Comparison of ENCODE assay signal across 8 cellular contexts in genomic region chr19:5803752-5804515, GRCh38. TPM values are rescaled to one million over a fixed set of nuclear protein-coding genes. Genes with fewer than 3 reads are reported as not detected.
DNase-seq lines count a peak whose midpoint lies in the region; ATAC-seq, FAIRE-seq and TF ChIP-seq lines count a peak whose summit lies in the region.

No MANE protein-coding gene starts in this region.

- no peaks in the 10 kb centered on the region for H4K20me1 ChIP-seq in mammary epithelial cell (ENCODE audit: insufficient read depth, low read length)

- H3K27me3 ChIP-seq in mammary epithelial cell (ENCODE audit: insufficient read depth, low read length): peaks cover 6% of the 10 kb centered on the region

- WGBS in mammary epithelial cell (ENCODE audit: low coverage, missing lambda C conversion rate): 0% methylated on average over 27 of the region's 54 CpGs

- H3K79me2 ChIP-seq in mammary epithelial cell (ENCODE audit: insufficient read depth, low read length): no peaks in the 10 kb centered on the region

- TF ChIP-seq CTCF in GM12874 (IDR thresholded peaks at IDR 0.05; ENCODE audit: insufficient read depth, low read depth, low read length) (peak; percentile 98), WI38 (IDR thresholded peaks at IDR 0.05; ENCODE audit: low read depth, low read length) (peak; percentile 99), mammary epithelial cell (conservative IDR thresholded peaks at IDR 0.05 in 1 of 2, IDR thresholded peaks at IDR 0.05 in 1 of 2; ENCODE audit: extremely low read depth in 1 of 2, insufficient read depth in 1 of 2, low read depth in 1 of 2, low read length in 2 of 2) (peak; percentile 65 to 95), kidney (IDR thresholded peaks at IDR 0.05; ENCODE audit: borderline replicate concordance, extremely low read depth, insufficient read depth) (peak; percentile 95)

- H3K4me3 ChIP-seq in WI38 (ENCODE audit: low read depth, low read length): peak overlapping the region; percentile 40
- H3K4me3 ChIP-seq in mammary epithelial cell (replicated peaks in 1 of 3; ENCODE audit: insufficient read depth in 1 of 3, low read depth in 2 of 3, low read length in 3 of 3): peak overlapping the region; percentile 8 to 37 (median 21)
- H3K4me3 ChIP-seq in kidney (ENCODE audit: low read length in 2 of 2): no peak overlapping the region

- peak overlapping the region; percentile 83 for H2AFZ ChIP-seq in mammary epithelial cell (ENCODE audit: low read depth, low read length)

- no peaks in the 10 kb centered on the region for H3K9me3 ChIP-seq in mammary epithelial cell (replicated peaks; ENCODE audit: insufficient read depth, low read length)
- H3K9me3 ChIP-seq in kidney (ENCODE audit: control insufficient read depth in 1 of 2, low read length in 2 of 2): no peaks in the 10 kb centered on the region

- dilution Hi-C loops in mammary epithelial cell (cut with HindIII; ENCODE audit: low sequenced_read_pairs): loop anchor here (10.0 kb wide), 2 partner anchors 161 to 199 kb away; no protein-coding TSS in a partner anchor

- peaks cover 6% of the 10 kb centered on the region for H3K4me1 ChIP-seq in mammary epithelial cell (ENCODE audit: insufficient read depth, low read length)
- H3K4me1 ChIP-seq in kidney (ENCODE audit: control insufficient read depth in 1 of 2, insufficient read depth in 1 of 2, low read depth in 1 of 2, low read length in 2 of 2): peaks cover 0 to 10% of the 10 kb centered on the region in 2 donors

- CTCF ChIA-PET in mammary epithelial cell (lab: Charles Lee; ENCODE audit: low non-redundant PET): interaction anchor here (0.6 to 1.1 kb wide), 8 partner anchors 26 to 322 kb away, joined by 3 to 27 read pairs (median 4); partner anchors contain the start of genes CATSPERD and LONP1

- no TSS peak for BruUV-seq in mammary epithelial cell (replicated peaks; lab: Mats Ljungman, UMichigan)

- H3K36me3 ChIP-seq in mammary epithelial cell (ENCODE audit: insufficient read depth, low read length): no peaks in the 10 kb centered on the region
- no peaks in the 10 kb centered on the region for H3K36me3 ChIP-seq in kidney (ENCODE audit: control insufficient read depth in 1 of 2, insufficient read depth in 2 of 2, low read length in 2 of 2)

- no peak overlapping the region for H3K9ac ChIP-seq in mammary epithelial cell (ENCODE audit: insufficient read depth, low read length)
- H3K9ac ChIP-seq in kidney (ENCODE audit: low read length in 2 of 2): no peak overlapping the region

- H3K27ac ChIP-seq in mammary epithelial cell (ENCODE audit: insufficient read depth, low read depth, low read length) (no peak overlapping the region), kidney (ENCODE audit: low read depth in 2 of 2, low read length in 2 of 2) (no peak overlapping the region)

- FAIRE-seq in kidney (lab: Jason Lieb, UNC): no peak

- in situ Hi-C loops in mammary epithelial cell (cut with MboI; ENCODE audit: low sequenced_read_pairs in 2 of 2): loop anchor here in 1 of 2 donors (10.0 kb wide), 1 partner anchor 101 kb away; the partner anchor contains the start of genes NDUFA11 and VMAC

- intact Hi-C loops in mammary epithelial cell (cut with micrococcal nuclease) (loop anchor here (1.0 to 10.0 kb wide), 4 partner anchors 10 to 321 kb away; no protein-coding TSS in a partner anchor), kidney (cut with DNase I) (loop anchor here (10.0 kb wide), 1 partner anchor 91 kb away; no protein-coding TSS in a partner anchor)

- ATAC-seq in HG03108 (IDR thresholded peaks at IDR 0.05; ENCODE audit: unreplicated experiment): peak; percentile 73
- no peak for ATAC-seq in HG03159 (IDR thresholded peaks at IDR 0.05; ENCODE audit: unreplicated experiment)

- H3K4me2 ChIP-seq in mammary epithelial cell (ENCODE audit: insufficient read depth, low read depth, low read length): peak overlapping the region; percentile 95

- DNase-seq in NCI-H2227 treated with DMSO at 0.1 percent for 48 hours (lab: John Stamatoyannopoulos, UW) (peak; percentile 85), mammary epithelial cell (peak; percentile 79), kidney (peak; percentile 95)
- DNase-seq in stimulated activated CD4-positive, alpha-beta T cell treated with anti-CD3 and anti-CD28 coated beads, Interleukin-1b, Interleukin-23, amount 100 ng/mL, for 48 hours: peak; percentile 95

RNA-seq across cellular contexts. Expression of gene NRTN, which starts 0.9 kb away (rescaled TPM):
- total RNA-seq in mammary epithelial cell: under 1 TPM in 1 of 2 donors, not detected in 1; 0.17 TPM
- not detected for polyA plus RNA-seq in mammary epithelial cell
- not detected for polyA minus RNA-seq in mammary epithelial cell
- total RNA-seq in kidney: 3.5 TPM
- 5.8 TPM for polyA plus RNA-seq in kidney (ENCODE audit: insufficient read depth, low read depth, low replicate concordance)

RNA-seq across cellular contexts. Expression of gene DUS3L, which starts 13.0 kb away (rescaled TPM):
- total RNA-seq in mammary epithelial cell (10 to 100 TPM; 25.5 to 47.0 TPM), kidney (37.6 TPM)
- polyA plus RNA-seq in mammary epithelial cell (22.2 TPM), kidney (ENCODE audit: insufficient read depth, low read depth, low replicate concordance) (18.1 TPM)
- polyA minus RNA-seq in mammary epithelial cell: 24.1 TPM

RNA-seq across cellular contexts. Expression of gene PRR22, which starts 19.4 kb away (rescaled TPM):
- total RNA-seq in mammary epithelial cell (1 to 10 TPM in 1 of 2 donors, under 1 TPM in 1; 0.50 to 6.0 TPM), kidney (4.2 TPM)
- polyA plus RNA-seq in mammary epithelial cell (1.00 TPM), kidney (ENCODE audit: insufficient read depth, low read depth, low replicate concordance) (4.1 TPM)
- not detected for polyA minus RNA-seq in mammary epithelial cell

RNA-seq across cellular contexts. Expression of gene FUT6, which starts 35.6 kb away (rescaled TPM):
- total RNA-seq in mammary epithelial cell (under 1 TPM in 1 of 2 donors, not detected in 1; 0.17 TPM), kidney (13.0 TPM)
- polyA plus RNA-seq in mammary epithelial cell (not detected), kidney (ENCODE audit: insufficient read depth, low read depth, low replicate concordance) (58.4 TPM)
- polyA minus RNA-seq in mammary epithelial cell: not detected

RNA-seq across cellular contexts. Expression of gene FUT3, which starts 47.3 kb away (rescaled TPM):
- total RNA-seq in mammary epithelial cell (1 to 10 TPM in 1 of 2 donors, under 1 TPM in 1; 0.67 to 1.0 TPM), kidney (3.0 TPM)
- polyA plus RNA-seq in mammary epithelial cell (0.45 TPM), kidney (ENCODE audit: insufficient read depth, low read depth, low replicate concordance) (6.5 TPM)
- polyA minus RNA-seq in mammary epithelial cell: not detected

Comparison
In these comparisons a context has a peak if more than half of its experiments do, and no peak if none do; other contexts are left out.
1. H3K4me3 ChIP-seq: peak in WI38 (single experiment) and mammary epithelial cell (3 of 3); none in kidney (0 of 2).
2. Peak in every context shown above with its lines, with median percentiles within 50 percentile points of each other: CTCF ChIP-seq and DNase-seq.